In genomic region chr3:46674031-46674592, GRCh38 we compare ENCODE assay signal across 14 cellular contexts. TPM values are rescaled to one million over a fixed set of nuclear protein-coding genes. Genes with fewer than 3 reads are reported as not detected.
DNase-seq lines count a peak whose midpoint lies in the region; FAIRE-seq and TF ChIP-seq lines count a peak whose summit lies in the region.
"Had no signal": no experiment of that assay in that cellular context is flagged by ENCODE, and none has a peak within 500 bp of the region (broad histone marks: within the 10 kb centered on the region; RNA-seq: fewer than 3 reads in every experiment).

No MANE protein-coding gene starts in this region.

- H3K23me2 ChIP-seq in H1 (ENCODE audit: low read depth, low read length) = no peaks in the 10 kb centered on the region

- H3K27me3 ChIP-seq in H1 (replicated peaks in 1 of 4; ENCODE audit: control insufficient read depth in 3 of 4, extremely low read depth in 1 of 4, insufficient read depth in 3 of 4, low read length in 3 of 4) (no peaks in the 10 kb centered on the region), neuronal stem cell (ENCODE audit: control insufficient read depth in 3 of 3, insufficient read depth in 3 of 3, low read depth in 1 of 3, low read length in 3 of 3) (no peaks in the 10 kb centered on the region)

- POLR2A ChIA-PET in H1 (lab: Charles Lee; ENCODE audit: partially characterized antibody) = interaction anchor here (1.0 to 1.2 kb wide), 2 partner anchors 10 to 89 kb away, joined by 3 read pairs; no protein-coding TSS in a partner anchor

- no peaks in the 10 kb centered on the region for H3K9me3 ChIP-seq in H1 (ENCODE audit: insufficient read depth in 2 of 2, low read depth in 1 of 2, low read length in 1 of 2)
- no peaks in the 10 kb centered on the region for H3K9me3 ChIP-seq in neuronal stem cell (replicated peaks in 1 of 2; ENCODE audit: control insufficient read depth in 2 of 2, insufficient read depth in 1 of 2, low read depth in 1 of 2, low read length in 2 of 2)
- H3K9me3 ChIP-seq: A549 had no signal

- H2BK20ac ChIP-seq in H1 (ENCODE audit: low read length) = no peak overlapping the region

- H3K4me1 ChIP-seq in H1 (replicated peaks in 1 of 4; ENCODE audit: control insufficient read depth in 3 of 4, insufficient read depth in 4 of 4, low read length in 3 of 4) (no peaks in the 10 kb centered on the region; a peak in 1 of 7 replicates), neuronal stem cell (ENCODE audit: control insufficient read depth in 2 of 2, insufficient read depth in 1 of 2, low read depth in 1 of 2, low read length in 2 of 2) (peaks cover 0 to 14% of the 10 kb centered on the region in 2 donors)
- H3K4me1 ChIP-seq: A549, parathyroid adenoma had no signal

- H4K20me1 ChIP-seq in H1 (replicated peaks in 1 of 2; ENCODE audit: control insufficient read depth in 1 of 2, insufficient read depth in 2 of 2, low read length in 2 of 2) = peaks cover 0 to 1% of the 10 kb centered on the region in 2 experiments

- 84% methylated on average over 8 of the region's 8 CpGs; no CpG with 5 or more reads in 1 of the 2 experiments for WGBS in H1 (ENCODE audit: extremely low coverage in 1 of 2, insufficient coverage in 1 of 2, insufficient read length in 1 of 2, insufficient replicate concordance in 2 of 2, low coverage in 1 of 2, low lambda C conversion rate in 2 of 2, missing lambda C conversion rate in 1 of 2), 2 experiments
- no CpG with 5 or more reads among the region's 8 CpGs for WGBS in neuronal stem cell (ENCODE audit: extremely low coverage in 2 of 2, insufficient read length in 2 of 2, insufficient replicate concordance in 1 of 2), 2 donors

- H3K4me2 ChIP-seq in H1 (ENCODE audit: insufficient read depth in 1 of 2, low read depth in 2 of 2, low read length in 2 of 2) (no peak overlapping the region), neuronal stem cell (ENCODE audit: insufficient read depth, low read length, poor library complexity, severe bottlenecking) (no peak overlapping the region)
- H3K4me2 ChIP-seq: A549 had no signal

- TF ChIP-seq POLR2A in H1 (IDR thresholded peaks at IDR 0.05; ENCODE audit: control extremely low read depth in 1 of 2, low read depth in 2 of 2, low read length in 2 of 2) (no peak), GM12891 (IDR thresholded peaks at IDR 0.05; ENCODE audit: low read depth, low read length) (no peak)

- TF ChIP-seq CTCF in LNCaP clone FGC (IDR thresholded peaks at IDR 0.05; ENCODE audit: control insufficient read depth, extremely low read depth, insufficient read depth) = peak; percentile 7; the same call in 1 of the 2 replicates
- peak in 2 of 3 experiments; percentile 30 to 53; a peak in 2 of 4 replicates for TF ChIP-seq CTCF in H1 (IDR thresholded peaks at IDR 0.05; ENCODE audit: control extremely low read depth in 1 of 3, insufficient read depth in 1 of 3, low read depth in 1 of 3, low read length in 3 of 3)

- H3K4me3 ChIP-seq in LNCaP clone FGC (ENCODE audit: low read depth, low read length) (no peak overlapping the region), H1 (ENCODE audit: extremely low read depth in 1 of 4, insufficient read depth in 2 of 4, low read depth in 3 of 4, low read length in 4 of 4) (no peak overlapping the region), neuronal stem cell (ENCODE audit: low read length in 2 of 2) (no peak overlapping the region)
- H3K4me3 ChIP-seq: A549 had no signal

- H3K4ac ChIP-seq in H1 (replicated peaks; ENCODE audit: insufficient read length, low read depth, low read length) (no peak overlapping the region), neuronal stem cell (ENCODE audit: low read length) (peak overlapping the region; percentile 69)

- H3K14ac ChIP-seq in H1 (ENCODE audit: insufficient read length) = no peak overlapping the region
- no peak overlapping the region for H3K14ac ChIP-seq in neuronal stem cell (ENCODE audit: low read length)

- H2BK5ac ChIP-seq in H1 (ENCODE audit: low read depth, low read length) (no peak overlapping the region), neuronal stem cell (ENCODE audit: low read length) (no peak overlapping the region)

- no peak overlapping the region for H2AK5ac ChIP-seq in H1 (ENCODE audit: low read depth, low read length)
- H2AK5ac ChIP-seq in neuronal stem cell (ENCODE audit: low read depth, low read length) = peak overlapping the region; percentile 73

- no peak overlapping the region for H3K27ac ChIP-seq in H1 (ENCODE audit: low read depth, low read length)
- H3K27ac ChIP-seq in neuronal stem cell (replicated peaks; ENCODE audit: low read length) = no peak overlapping the region
- H3K27ac ChIP-seq: A549, parathyroid adenoma had no signal

- H4K5ac ChIP-seq in H1 (ENCODE audit: insufficient read length, low read depth, low read length) = no peak overlapping the region

- peak; percentile 1 to 35; a peak in 1 of 4 replicates for TF ChIP-seq RAD21 in H1 (IDR thresholded peaks at IDR 0.05 in 1 of 2, conservative IDR thresholded peaks at IDR 0.05 in 1 of 2; ENCODE audit: low read depth in 2 of 2, low read length in 2 of 2)

- H2BK12ac ChIP-seq in H1 (ENCODE audit: low read depth, low read length) = no peak overlapping the region
- H2BK12ac ChIP-seq in neuronal stem cell (ENCODE audit: low read length) = no peak overlapping the region

- peak; percentile 6 for DNase-seq in NCI-H82 (lab: John Stamatoyannopoulos, UW)
- no peak for DNase-seq in NCI-H82 treated with DMSO at 0.1 percent for 48 hours (lab: John Stamatoyannopoulos, UW; ENCODE audit: unreplicated experiment)
- no peak for DNase-seq in LNCaP clone FGC (ENCODE audit: low read depth)
- DNase-seq in H1 (ENCODE audit: low read depth in 1 of 2, low spot score in 2 of 2) = no peak
- DNase-seq in neuronal stem cell (ENCODE audit: low spot score) = no peak
- no peak for DNase-seq in T1000 (lab: John Stamatoyannopoulos, UW)
- DNase-seq in GM12891 (ENCODE audit: insufficient read length, low spot score) = no peak
- no peak for DNase-seq in kidney glomerular epithelial cell (lab: John Stamatoyannopoulos, UW)
- DNase-seq: amygdala, GDM1, NCI-H2081 treated with DMSO at 0.1 percent for 48 hours had no signal

- H3K9ac ChIP-seq in H1 (replicated peaks in 1 of 4; ENCODE audit: extremely low read depth in 1 of 4, low read depth in 3 of 4, low read length in 3 of 4) = no peak overlapping the region
- H3K9ac ChIP-seq in neuronal stem cell (ENCODE audit: low read depth, low read length, poor library complexity) = no peak overlapping the region
- H3K9ac ChIP-seq: parathyroid adenoma had no signal

- H3K23ac ChIP-seq in H1 (ENCODE audit: insufficient read length) (no peak overlapping the region), neuronal stem cell (ENCODE audit: low read depth, low read length, poor library complexity) (peak overlapping the region; percentile 40)

- H4K91ac ChIP-seq in H1 (replicated peaks; ENCODE audit: insufficient read length, low read length) = no peak overlapping the region
- H4K91ac ChIP-seq in neuronal stem cell (ENCODE audit: low read depth, low read length, poor library complexity) = no peak overlapping the region

- H2AFZ ChIP-seq in H1 (ENCODE audit: low read length) (no peak overlapping the region), neuronal stem cell (ENCODE audit: low read length) (no peak overlapping the region)
- H2AFZ ChIP-seq: parathyroid adenoma had no signal

- H3K79me1 ChIP-seq in H1 (ENCODE audit: low read depth, low read length) = no peaks in the 10 kb centered on the region
- peaks cover 2% of the 10 kb centered on the region for H3K79me1 ChIP-seq in neuronal stem cell (ENCODE audit: low read depth, low read length)

- H2BK120ac ChIP-seq in H1 (replicated peaks; ENCODE audit: low read depth, low read length) (no peak overlapping the region), neuronal stem cell (ENCODE audit: low read depth, low read length) (no peak overlapping the region)

- CTCF ChIA-PET in H1 (lab: Charles Lee; ENCODE audit: partially characterized antibody) = interaction anchor here (0.6 to 4.2 kb wide), 18 partner anchors 10 to 283 kb away, joined by 3 to 32 read pairs (median 4); partner anchors contain the start of gene ALS2CL

- no peak overlapping the region for H3K18ac ChIP-seq in H1 (ENCODE audit: extremely low read depth, low read length)
- peak overlapping the region; percentile 40 for H3K18ac ChIP-seq in neuronal stem cell (ENCODE audit: low read length)

- no peak overlapping the region for H4K8ac ChIP-seq in H1 (ENCODE audit: extremely low read depth, insufficient read depth, low read length)
- peak overlapping the region; percentile 45 for H4K8ac ChIP-seq in neuronal stem cell (ENCODE audit: low read depth, low read length)

- FAIRE-seq in H1 (lab: Jason Lieb, UNC) (no peak), GM12891 (lab: Jason Lieb, UNC) (no peak)
- FAIRE-seq: A549 had no signal

- TF ChIP-seq EP300 in H1 (IDR thresholded peaks at IDR 0.05; ENCODE audit: borderline replicate concordance in 1 of 2, low read depth in 2 of 2, low read length in 2 of 2) = no peak

- no peaks in the 10 kb centered on the region for H3K36me3 ChIP-seq in H1 (ENCODE audit: control insufficient read depth in 2 of 4, insufficient read depth in 4 of 4, low read length in 3 of 4)
- no peaks in the 10 kb centered on the region for H3K36me3 ChIP-seq in neuronal stem cell (replicated peaks in 1 of 2; ENCODE audit: control insufficient read depth in 2 of 2, insufficient read depth in 2 of 2, low read length in 2 of 2)

- H2BK15ac ChIP-seq in H1 (ENCODE audit: low read length) = no peak overlapping the region
- H2BK15ac ChIP-seq in neuronal stem cell (ENCODE audit: low read length) = peak overlapping the region; percentile 25

- H3K79me2 ChIP-seq in H1 (ENCODE audit: control insufficient read depth in 1 of 2, insufficient read depth in 2 of 2, low read length in 2 of 2) = no peaks in the 10 kb centered on the region
- H3K79me2 ChIP-seq: parathyroid adenoma had no signal

- no peak overlapping the region for H3K56ac ChIP-seq in H1 (replicated peaks; ENCODE audit: insufficient read length, low read depth, low read length)

RNA-seq across cellular contexts. Expression of gene ALS2CL, which starts 19.4 kb away (rescaled TPM):
- total RNA-seq in H1 (2021; fragmentation: NEBNext Ultra II Directional; extraction: Animal tissue kit (Norgen Biotek cat#: 25700)) = 4.3 and 4.8 TPM in 2 replicates
- 5.4 and 7.5 TPM in 2 replicates for polyA plus RNA-seq in H1 (2011; rRNA removed)
- polyA plus RNA-seq in H1 (2011; cell fraction: cytosol; rRNA removed) = 10.1 TPM
- 65.0 TPM for polyA plus RNA-seq in H1 (2011; cell fraction: nucleus; rRNA removed)
- polyA plus RNA-seq in H1 (2012, experiment 1 of 2) = 8.7 to 10.9 TPM (median 9.6 TPM) in 4 replicates
- 4.1 TPM for polyA plus RNA-seq in H1 (2012, experiment 2 of 2)
- polyA plus RNA-seq in H1 (2013, experiment 1 of 2) = 2.3 TPM
- polyA plus RNA-seq in H1 (2013, experiment 2 of 2) = 2.0 TPM
- 4.5 and 6.8 TPM in 2 replicates for polyA minus RNA-seq in H1 (2011; rRNA and poly(A)+ RNA removed)
- polyA minus RNA-seq in H1 (2011; cell fraction: cytosol; rRNA and poly(A)+ RNA removed) = 4.6 TPM
- polyA minus RNA-seq in H1 (2011; cell fraction: nucleus; rRNA and poly(A)+ RNA removed) = 13.9 TPM
- polyA plus RNA-seq in neuronal stem cell (2013, experiment 1 of 2) = 0.78 TPM
- polyA plus RNA-seq in neuronal stem cell (2013, experiment 2 of 2) = 0.60 TPM
- 0.04 TPM for polyA plus RNA-seq in GM12891 (2012; ENCODE audit: low read depth, missing spikeins)

RNA-seq across cellular contexts. Expression of gene TMIE, which starts 27.1 kb away (rescaled TPM):
- 0.67 and 0.90 TPM in 2 replicates for total RNA-seq in H1 (2021; fragmentation: NEBNext Ultra II Directional; extraction: Animal tissue kit (Norgen Biotek cat#: 25700))
- polyA plus RNA-seq in H1 (2011; rRNA removed) = 0.45 and 0.64 TPM in 2 replicates
- polyA plus RNA-seq in H1 (2011; cell fraction: cytosol; rRNA removed) = 1.0 TPM
- 0.87 TPM for polyA plus RNA-seq in H1 (2011; cell fraction: nucleus; rRNA removed)
- polyA plus RNA-seq in H1 (2012, experiment 1 of 2) = 0.28 to 1.0 TPM (median 0.62 TPM) in 4 replicates
- polyA plus RNA-seq in H1 (2012, experiment 2 of 2) = 0.56 TPM
- 0.22 TPM for polyA plus RNA-seq in H1 (2013, experiment 1 of 2)
- 0.35 TPM for polyA plus RNA-seq in H1 (2013, experiment 2 of 2)
- 0.49 and 0.88 TPM in 2 replicates for polyA minus RNA-seq in H1 (2011; rRNA and poly(A)+ RNA removed)
- polyA minus RNA-seq in H1 (2011; cell fraction: cytosol; rRNA and poly(A)+ RNA removed) = not detected
- polyA minus RNA-seq in H1 (2011; cell fraction: nucleus; rRNA and poly(A)+ RNA removed) = 1.3 TPM
- 0.26 TPM for polyA plus RNA-seq in neuronal stem cell (2013, experiment 1 of 2)
- polyA plus RNA-seq in neuronal stem cell (2013, experiment 2 of 2) = 0.30 TPM
- not detected for polyA plus RNA-seq in GM12891 (2012; ENCODE audit: low read depth, missing spikeins)

RNA-seq across cellular contexts. Expression of gene PRSS50, which starts 43.6 kb away (rescaled TPM):
- 0.47 and 0.73 TPM in 2 replicates for total RNA-seq in H1 (2021; fragmentation: NEBNext Ultra II Directional; extraction: Animal tissue kit (Norgen Biotek cat#: 25700))
- 0.71 and 1.1 TPM in 2 replicates for polyA plus RNA-seq in H1 (2011; rRNA removed)
- polyA plus RNA-seq in H1 (2011; cell fraction: cytosol; rRNA removed) = 1.3 TPM
- 6.9 TPM for polyA plus RNA-seq in H1 (2011; cell fraction: nucleus; rRNA removed)
- polyA plus RNA-seq in H1 (2012, experiment 1 of 2) = 0.40 to 1.3 TPM (median 0.71 TPM) in 4 replicates
- 0.16 TPM for polyA plus RNA-seq in H1 (2012, experiment 2 of 2)
- 0.34 TPM for polyA plus RNA-seq in H1 (2013, experiment 1 of 2)
- 0.37 TPM for polyA plus RNA-seq in H1 (2013, experiment 2 of 2)
- 0.32 TPM in 1 of 2 replicates, not detected in the other for polyA minus RNA-seq in H1 (2011; rRNA and poly(A)+ RNA removed)
- not detected for polyA minus RNA-seq in H1 (2011; cell fraction: cytosol; rRNA and poly(A)+ RNA removed)
- polyA minus RNA-seq in H1 (2011; cell fraction: nucleus; rRNA and poly(A)+ RNA removed) = 1.7 TPM
- 0.64 TPM for polyA plus RNA-seq in neuronal stem cell (2013, experiment 1 of 2)
- 0.57 TPM for polyA plus RNA-seq in neuronal stem cell (2013, experiment 2 of 2)
- not detected for polyA plus RNA-seq in GM12891 (2012; ENCODE audit: low read depth, missing spikeins)
- total RNA-seq: SK-MEL-5 had no signal
- polyA plus RNA-seq: A549 had no signal
